ENCODE assay signal across 9 cellular contexts in the genomic region with DNA sequence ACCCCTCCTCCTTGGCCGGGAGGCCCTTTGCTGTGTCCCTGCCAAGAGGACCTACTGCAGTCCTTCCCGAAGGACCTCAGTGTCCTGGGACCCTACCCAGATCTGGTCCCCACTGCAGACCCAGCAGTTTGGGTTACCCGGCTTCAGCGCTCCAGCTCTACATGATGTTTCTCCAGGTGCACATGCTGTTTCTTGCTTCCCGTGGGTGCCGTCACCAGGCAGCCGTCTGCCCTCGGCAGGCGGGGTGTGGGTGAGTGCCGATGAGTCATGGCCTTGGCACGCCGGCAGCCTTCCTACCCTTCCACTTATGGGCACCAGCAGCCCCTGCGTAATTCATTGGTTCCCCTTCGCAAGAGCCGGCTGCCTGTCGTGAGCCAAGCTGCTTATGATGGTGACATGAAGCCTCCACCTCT.
A peak's percentile ranks its signal among the peaks of the same experiment; 100 is the strongest.
DNase-seq lines count a peak whose midpoint lies in the region; ATAC-seq and TF ChIP-seq lines count a peak whose summit lies in the region.
"Had no signal": no experiment of that assay in that cellular context is flagged by ENCODE, and none has a peak within 500 bp of the region (broad histone marks: within the 10 kb centered on the region; RNA-seq: fewer than 3 reads in every experiment).

No MANE protein-coding gene starts in this region.

- no peak for TF ChIP-seq POLR2A in spleen (IDR thresholded peaks at IDR 0.05)

- no peak overlapping the region for H3K4me3 ChIP-seq in spleen
- no peak overlapping the region for H3K4me3 ChIP-seq in CD8-positive, alpha-beta memory T cell (ENCODE audit: low read length)

- H3K36me3 Mint-ChIP-seq in glutamatergic neuron (ENCODE audit: unreplicated experiment): peaks cover 4% of the 10 kb centered on the region
- peaks cover 0 to 55% (median 0%) of the 10 kb centered on the region in 3 donors for H3K36me3 Mint-ChIP-seq in CD8-positive, alpha-beta memory T cell
- peaks cover 3% of the 10 kb centered on the region for H3K36me3 Mint-ChIP-seq in T-helper 2 cell treated with Interferon-gamma antibody and Interleukin-4, amounts not matched to agents 5 μg/mL and 100 μg/mL, for 36 hours (ENCODE audit: low read depth)

- POLR2A ChIA-PET in CD8-positive, alpha-beta memory T cell (lab: Charles Lee): interaction anchor here (1.0 to 1.6 kb wide), 3 partner anchors 102 to 105 kb away, joined by 3 to 12 read pairs (median 4); a partner anchor contains a TSS

- peak; percentile 21 for DNase-seq in GOT3 (lab: John Stamatoyannopoulos, UW)
- no peak for DNase-seq in glutamatergic neuron
- DNase-seq in spleen: no peak
- no peak for DNase-seq in NCI-H2227 treated with DMSO at 0.1 percent for 48 hours (lab: John Stamatoyannopoulos, UW)
- DNase-seq in CD8-positive, alpha-beta memory T cell: no peak
- no peak for DNase-seq in T-helper 2 cell treated with Interferon-gamma antibody and Interleukin-4, amounts not matched to agents 5 μg/mL and 100 μg/mL, for 36 hours (ENCODE audit: low spot score)

- H3K4me1 Mint-ChIP-seq in glutamatergic neuron (ENCODE audit: low read depth, unreplicated experiment): peaks cover 21% of the 10 kb centered on the region
- H3K4me1 Mint-ChIP-seq in CD8-positive, alpha-beta memory T cell: peaks cover 25 to 43% (median 28%) of the 10 kb centered on the region in 3 donors
- H3K4me1 Mint-ChIP-seq in T-helper 2 cell treated with Interferon-gamma antibody and Interleukin-4, amounts not matched to agents 5 μg/mL and 100 μg/mL, for 36 hours (ENCODE audit: low read depth): no peaks in the 10 kb centered on the region

- H3K4me1 ChIP-seq in spleen: peaks cover 7 to 54% (median 20%) of the 10 kb centered on the region in 6 donors
- H3K4me1 ChIP-seq in CD8-positive, alpha-beta memory T cell (ENCODE audit: insufficient read depth, low read length): peaks cover 16% of the 10 kb centered on the region

- H3K36me3 ChIP-seq in spleen: peaks cover 2 to 94% (median 41%) of the 10 kb centered on the region in 6 donors
- H3K36me3 ChIP-seq in CD8-positive, alpha-beta memory T cell (ENCODE audit: insufficient read depth, low read length): peaks cover 51% of the 10 kb centered on the region

- peak overlapping the region in 3 of 8 donors; percentile 38 to 77 (median 50) for H3K27ac ChIP-seq in spleen
- H3K27ac ChIP-seq in CD8-positive, alpha-beta memory T cell (ENCODE audit: low read depth, low read length): no peak overlapping the region

- no peaks in the 10 kb centered on the region for H3K9me3 ChIP-seq in spleen
- no peaks in the 10 kb centered on the region for H3K9me3 ChIP-seq in CD8-positive, alpha-beta memory T cell (ENCODE audit: low read length)

- H3K9me3 Mint-ChIP-seq in glutamatergic neuron (ENCODE audit: unreplicated experiment): peaks cover 23% of the 10 kb centered on the region
- H3K9me3 Mint-ChIP-seq in CD8-positive, alpha-beta memory T cell: peaks cover 0 to 1% (median 0%) of the 10 kb centered on the region in 5 donors
- no peaks in the 10 kb centered on the region for H3K9me3 Mint-ChIP-seq in T-helper 2 cell treated with Interferon-gamma antibody and Interleukin-4, amounts not matched to agents 5 μg/mL and 100 μg/mL, for 36 hours
- H3K9me3 Mint-ChIP-seq: IgD-negative memory B cell had no signal

- intact Hi-C loops in spleen (cut with DNase I; ENCODE audit: low total_unique reads): no loop called here

- peaks cover 15% of the 10 kb centered on the region for H3K27me3 Mint-ChIP-seq in glutamatergic neuron (ENCODE audit: unreplicated experiment)
- H3K27me3 Mint-ChIP-seq in CD8-positive, alpha-beta memory T cell: peaks cover 0 to 1% of the 10 kb centered on the region in 2 donors
- no peaks in the 10 kb centered on the region for H3K27me3 Mint-ChIP-seq in T-helper 2 cell treated with Interferon-gamma antibody and Interleukin-4, amounts not matched to agents 5 μg/mL and 100 μg/mL, for 36 hours (ENCODE audit: low read depth)
- H3K27me3 Mint-ChIP-seq: IgD-negative memory B cell had no signal

- no peak overlapping the region for H3K4me3 Mint-ChIP-seq in glutamatergic neuron (ENCODE audit: unreplicated experiment)
- H3K4me3 Mint-ChIP-seq in CD8-positive, alpha-beta memory T cell: peak overlapping the region in 1 of 7 donors; percentile 68
- no peak overlapping the region for H3K4me3 Mint-ChIP-seq in T-helper 2 cell treated with Interferon-gamma antibody and Interleukin-4, amounts not matched to agents 5 μg/mL and 100 μg/mL, for 36 hours

- TF ChIP-seq CTCF in glutamatergic neuron (IDR thresholded peaks at IDR 0.05; ENCODE audit: partially characterized antibody, unreplicated experiment) (peak; percentile 70), spleen (IDR thresholded peaks at IDR 0.05 in 8 of 11, conservative IDR thresholded peaks at IDR 0.05 in 3 of 11) (peak in 6 of 11 experiments; percentile 4 to 73 (median 60))

- 46 to 71% (median 55%) methylated on average over 13 to 16 of the region's 16 CpGs for WGBS in spleen, 5 donors

- no peaks in the 10 kb centered on the region for H3K27me3 ChIP-seq in spleen (replicated peaks in 1 of 7)
- no peaks in the 10 kb centered on the region for H3K27me3 ChIP-seq in CD8-positive, alpha-beta memory T cell (ENCODE audit: insufficient read depth, low read length, poor library complexity, severe bottlenecking)

- CTCF ChIA-PET in CD8-positive, alpha-beta memory T cell (lab: Charles Lee): interaction anchor here (0.7 to 5.2 kb wide), 27 partner anchors 9 to 325 kb away, joined by 3 to 69 read pairs (median 6); a partner anchor contains a TSS

- ATAC-seq in SK-N-SH treated with all-trans-retinoic acid at 6 μM for 48 hours: peak; percentile 87
- no peak for ATAC-seq in HG03095 (IDR thresholded peaks at IDR 0.05; ENCODE audit: unreplicated experiment)

- no peak overlapping the region for H3K27ac Mint-ChIP-seq in glutamatergic neuron (ENCODE audit: unreplicated experiment)
- peak overlapping the region in 3 of 8 donors; percentile 70 to 84 (median 79) for H3K27ac Mint-ChIP-seq in CD8-positive, alpha-beta memory T cell
- no peak overlapping the region for H3K27ac Mint-ChIP-seq in T-helper 2 cell treated with Interferon-gamma antibody and Interleukin-4, amounts not matched to agents 5 μg/mL and 100 μg/mL, for 36 hours
- H3K27ac Mint-ChIP-seq: IgD-negative memory B cell had no signal

TF ChIP-seq in SK-N-SH treated with all-trans-retinoic acid at 6 μM for 48 hours, 23 proteins besides CTCF, POLR2A, EP300 and RAD21 (continues in another document):
- TF ChIP-seq RARB (CRISPR knock-in tag; IDR thresholded peaks at IDR 0.05) (no peak), OSR1 (CRISPR knock-in tag; IDR thresholded peaks at IDR 0.05) (no peak), ZFP30 (CRISPR knock-in tag; IDR thresholded peaks at IDR 0.05) (no peak), PPARA (CRISPR knock-in tag; IDR thresholded peaks at IDR 0.05; ENCODE audit: borderline replicate concordance) (no peak), ISL1 (CRISPR knock-in tag; IDR thresholded peaks at IDR 0.05) (no peak), ZNF565 (CRISPR knock-in tag; conservative IDR thresholded peaks at IDR 0.05; ENCODE audit: low read depth) (no peak), ARNTL (CRISPR knock-in tag; IDR thresholded peaks at IDR 0.05; ENCODE audit: borderline replicate concordance, low read depth) (no peak), TOX (CRISPR knock-in tag; IDR thresholded peaks at IDR 0.05; ENCODE audit: borderline replicate concordance) (no peak), ZC3H10 (CRISPR knock-in tag; IDR thresholded peaks at IDR 0.05) (no peak), CSDC2 (CRISPR knock-in tag; IDR thresholded peaks at IDR 0.05) (no peak), BACH2 (CRISPR knock-in tag; IDR thresholded peaks at IDR 0.05; ENCODE audit: borderline replicate concordance) (no peak), ESRRG (CRISPR knock-in tag; IDR thresholded peaks at IDR 0.05) (no peak), ZFP3 (CRISPR knock-in tag; IDR thresholded peaks at IDR 0.05) (no peak)
- TF ChIP-seq, protein P1, sequence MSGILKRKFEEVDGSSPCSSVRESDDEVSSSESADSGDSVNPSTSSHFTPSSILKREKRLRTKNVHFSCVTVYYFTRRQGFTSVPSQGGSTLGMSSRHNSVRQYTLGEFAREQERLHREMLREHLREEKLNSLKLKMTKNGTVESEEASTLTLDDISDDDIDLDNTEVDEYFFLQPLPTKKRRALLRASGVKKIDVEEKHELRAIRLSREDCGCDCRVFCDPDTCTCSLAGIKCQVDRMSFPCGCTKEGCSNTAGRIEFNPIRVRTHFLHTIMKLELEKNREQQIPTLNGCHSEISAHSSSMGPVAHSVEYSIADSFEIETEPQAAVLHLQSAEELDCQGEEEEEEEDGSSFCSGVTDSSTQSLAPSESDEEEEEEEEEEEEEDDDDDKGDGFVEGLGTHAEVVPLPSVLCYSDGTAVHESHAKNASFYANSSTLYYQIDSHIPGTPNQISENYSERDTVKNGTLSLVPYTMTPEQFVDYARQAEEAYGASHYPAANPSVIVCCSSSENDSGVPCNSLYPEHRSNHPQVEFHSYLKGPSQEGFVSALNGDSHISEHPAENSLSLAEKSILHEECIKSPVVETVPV (CRISPR knock-in tag; IDR thresholded peaks at IDR 0.05): no peak
- TF ChIP-seq, protein P2, sequence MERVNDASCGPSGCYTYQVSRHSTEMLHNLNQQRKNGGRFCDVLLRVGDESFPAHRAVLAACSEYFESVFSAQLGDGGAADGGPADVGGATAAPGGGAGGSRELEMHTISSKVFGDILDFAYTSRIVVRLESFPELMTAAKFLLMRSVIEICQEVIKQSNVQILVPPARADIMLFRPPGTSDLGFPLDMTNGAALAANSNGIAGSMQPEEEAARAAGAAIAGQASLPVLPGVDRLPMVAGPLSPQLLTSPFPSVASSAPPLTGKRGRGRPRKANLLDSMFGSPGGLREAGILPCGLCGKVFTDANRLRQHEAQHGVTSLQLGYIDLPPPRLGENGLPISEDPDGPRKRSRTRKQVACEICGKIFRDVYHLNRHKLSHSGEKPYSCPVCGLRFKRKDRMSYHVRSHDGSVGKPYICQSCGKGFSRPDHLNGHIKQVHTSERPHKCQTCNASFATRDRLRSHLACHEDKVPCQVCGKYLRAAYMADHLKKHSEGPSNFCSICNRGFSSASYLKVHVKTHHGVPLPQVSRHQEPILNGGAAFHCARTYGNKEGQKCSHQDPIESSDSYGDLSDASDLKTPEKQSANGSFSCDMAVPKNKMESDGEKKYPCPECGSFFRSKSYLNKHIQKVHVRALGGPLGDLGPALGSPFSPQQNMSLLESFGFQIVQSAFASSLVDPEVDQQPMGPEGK (CRISPR knock-in tag; IDR thresholded peaks at IDR 0.05; ENCODE audit: borderline replicate concordance): no peak
